39 cellular contexts compared by ENCODE assay signal in genomic region chr11:77124041-77124440, GRCh38. TPM values are rescaled to one million over a fixed set of nuclear protein-coding genes. Genes with fewer than 3 reads are reported as not detected.
"Had no signal": no experiment of that assay in that cellular context is flagged by ENCODE, and none has a peak within 500 bp of the region (broad histone marks: within the 10 kb centered on the region; RNA-seq: fewer than 3 reads in every experiment).

No MANE protein-coding gene starts in this region.

- H3K4me3 Mint-ChIP-seq: activated B cell treated with CpG ODN at 0.5 μM for 24 hours; activated CD4-positive, alpha-beta memory T cell treated with anti-CD3 and anti-CD28 coated beads, Interleukin-2, amount 10 ng/mL, durations not matched to agents 7 days and 5 days; activated CD4-positive, alpha-beta T cell treated with anti-CD3 and anti-CD28 coated beads, Interleukin-2, amount 10 ng/mL, durations not matched to agents 24 days and 14 days; activated CD8-positive, alpha-beta memory T cell treated with anti-CD3 and anti-CD28 coated beads, Interleukin-2, amount 10 ng/mL, durations not matched to agents 7 days and 5 days; activated CD8-positive, alpha-beta T cell treated with anti-CD3 and anti-CD28 coated beads, Interleukin-2, amount 10 ng/mL, durations not matched to agents 7 days and 5 days; activated naive CD4-positive, alpha-beta T cell treated with anti-CD3 and anti-CD28 coated beads, Interleukin-2, amount 10 ng/mL, durations not matched to agents 7 days and 5 days; activated naive CD4-positive, alpha-beta T cell treated with anti-CD3 and anti-CD28 coated beads, Interleukin-2, amount 50 U/mL, for 24 hours; activated naive CD8-positive, alpha-beta T cell; activated naive CD8-positive, alpha-beta T cell treated with anti-CD3 and anti-CD28 coated beads, Interleukin-2, amount 10 ng/mL, durations not matched to agents 7 days and 5 days; activated naive CD8-positive, alpha-beta T cell treated with anti-CD3 and anti-CD28 coated beads, Interleukin-2, amount 50 U/mL, for 24 hours; activated T-cell treated with anti-CD3 and anti-CD28 coated beads, Interleukin-2, amount 50 U/mL, for 24 hours; brain; central memory CD8-positive, alpha-beta T cell; T-helper 1 cell treated with Interleukin-12 subunit alpha and Interleukin-12 subunit beta and Interleukin-4 antibody, amounts not matched to agents 30 μg/mL and 1 μg/mL, for 36 hours; T-helper 2 cell treated with Interferon-gamma antibody and Interleukin-4, amounts not matched to agents 5 μg/mL and 100 μg/mL, for 36 hours had no signal

- H3K9me3 ChIP-seq: ascending aorta had no signal

- DNase-seq: activated B cell treated with CpG ODN at 0.5 μM for 24 hours; activated CD4-positive, alpha-beta memory T cell treated with anti-CD3 and anti-CD28 coated beads, Interleukin-2, amount 10 ng/mL, durations not matched to agents 7 days and 5 days; activated CD4-positive, alpha-beta T cell treated with anti-CD3 and anti-CD28 coated beads for 4 hours; activated CD4-positive, alpha-beta T cell treated with anti-CD3 and anti-CD28 coated beads, Interleukin-2, amount 10 ng/mL, durations not matched to agents 24 days and 14 days; activated CD4-positive, alpha-beta T cell treated with anti-CD3 and anti-CD28 coated beads, Interleukin-2, amount 50 U/mL, for 1 hour; activated CD4-positive, alpha-beta T cell treated with anti-CD3 and anti-CD28 coated beads, Interleukin-2, amount 50 U/mL, for 4 hours; activated CD4-positive, CD25-positive, alpha-beta regulatory T cell treated with anti-CD3 and anti-CD28 coated beads, Interleukin-2, amount 50 U/mL, for 72 hours; activated CD8-positive, alpha-beta memory T cell treated with anti-CD3 and anti-CD28 coated beads for 24 hours; activated CD8-positive, alpha-beta memory T cell treated with anti-CD3 and anti-CD28 coated beads, Interleukin-2, amount 10 ng/mL, durations not matched to agents 7 days and 5 days; activated CD8-positive, alpha-beta memory T cell treated with anti-CD3 and anti-CD28 coated beads, Interleukin-2, amount 50 U/mL, for 48 hours; activated CD8-positive, alpha-beta T cell treated with anti-CD3 and anti-CD28 coated beads, Interleukin-2, amount 10 ng/mL, durations not matched to agents 7 days and 5 days; activated effector memory CD4-positive, alpha-beta T cell treated with Interleukin-2 at 50 U/mL for 16 hours; activated gamma-delta T cell; activated naive CD4-positive, alpha-beta T cell treated with anti-CD3 and anti-CD28 coated beads, Interleukin-2, amount 10 ng/mL, durations not matched to agents 7 days and 5 days; activated naive CD4-positive, alpha-beta T cell treated with Interleukin-2 at 50 U/mL for 16 hours; activated naive CD8-positive, alpha-beta T cell treated with anti-CD3 and anti-CD28 coated beads, Interleukin-2, amount 10 ng/mL, durations not matched to agents 7 days and 5 days; activated naive CD8-positive, alpha-beta T cell treated with anti-CD3 and anti-CD28 coated beads, Interleukin-2, amount 50 U/mL, for 24 hours; activated T-cell treated with anti-CD3 and anti-CD28 coated beads, Interleukin-2, amount 50 U/mL, for 24 hours; activated T-cell treated with anti-CD3 and anti-CD28 coated beads, Interleukin-2, amount 50 U/mL, for 48 hours; amygdala; anterior cingulate cortex; caudate nucleus; SW 1271; T-helper 1 cell; T-helper 2 cell; T-helper 9 cell; WERI-Rb-1 had no signal

- H3K27me3 Mint-ChIP-seq: brain; central memory CD8-positive, alpha-beta T cell had no signal

- H3K27ac Mint-ChIP-seq: activated B cell treated with CpG ODN at 0.5 μM for 24 hours; activated CD4-positive, alpha-beta memory T cell treated with anti-CD3 and anti-CD28 coated beads, Interleukin-2, amount 10 ng/mL, durations not matched to agents 7 days and 5 days; activated CD4-positive, alpha-beta T cell treated with anti-CD3 and anti-CD28 coated beads, Interleukin-2, amount 10 ng/mL, durations not matched to agents 24 days and 14 days; activated CD8-positive, alpha-beta memory T cell treated with anti-CD3 and anti-CD28 coated beads, Interleukin-2, amount 10 ng/mL, durations not matched to agents 7 days and 5 days; activated CD8-positive, alpha-beta T cell treated with anti-CD3 and anti-CD28 coated beads, Interleukin-2, amount 10 ng/mL, durations not matched to agents 7 days and 5 days; activated naive CD4-positive, alpha-beta T cell treated with anti-CD3 and anti-CD28 coated beads, Interleukin-2, amount 10 ng/mL, durations not matched to agents 7 days and 5 days; activated naive CD4-positive, alpha-beta T cell treated with anti-CD3 and anti-CD28 coated beads, Interleukin-2, amount 50 U/mL, for 24 hours; activated naive CD8-positive, alpha-beta T cell; activated naive CD8-positive, alpha-beta T cell treated with anti-CD3 and anti-CD28 coated beads, Interleukin-2, amount 10 ng/mL, durations not matched to agents 7 days and 5 days; activated naive CD8-positive, alpha-beta T cell treated with anti-CD3 and anti-CD28 coated beads, Interleukin-2, amount 50 U/mL, for 24 hours; activated T-cell treated with anti-CD3 and anti-CD28 coated beads, Interleukin-2, amount 50 U/mL, for 24 hours; activated T-helper 2 cell treated with anti-CD3 and anti-CD28 coated beads, Interferon-gamma antibody, Interleukin-2, Interleukin-4, amounts not matched to agents 10 μg/mL and 5 μg/mL and 100 μg/mL, durations not matched to agents 14 hours and 24 hours and 36 hours; T-helper 1 cell treated with Interleukin-12 subunit alpha and Interleukin-12 subunit beta and Interleukin-4 antibody, amounts not matched to agents 30 μg/mL and 1 μg/mL, for 36 hours; T-helper 2 cell treated with Interferon-gamma antibody and Interleukin-4, amounts not matched to agents 5 μg/mL and 100 μg/mL, for 36 hours had no signal

- H3K36me3 Mint-ChIP-seq: activated CD8-positive, alpha-beta memory T cell treated with anti-CD3 and anti-CD28 coated beads, Interleukin-2, amount 10 ng/mL, durations not matched to agents 7 days and 5 days; activated naive CD4-positive, alpha-beta T cell treated with anti-CD3 and anti-CD28 coated beads, Interleukin-2, amount 10 ng/mL, durations not matched to agents 7 days and 5 days; activated naive CD4-positive, alpha-beta T cell treated with anti-CD3 and anti-CD28 coated beads, Interleukin-2, amount 50 U/mL, for 24 hours; activated naive CD8-positive, alpha-beta T cell treated with anti-CD3 and anti-CD28 coated beads, Interleukin-2, amount 10 ng/mL, durations not matched to agents 7 days and 5 days had no signal

- H3K27me3 ChIP-seq: ascending aorta, cardiac muscle cell had no signal

- H3K36me3 ChIP-seq: cardiac muscle cell, WERI-Rb-1 had no signal

- H3K4me3 ChIP-seq: ascending aorta, cardiac muscle cell had no signal

- FAIRE-seq: TTC549 had no signal

- H3K9me3 Mint-ChIP-seq: activated B cell treated with CpG ODN at 0.5 μM for 24 hours; activated CD4-positive, alpha-beta memory T cell treated with anti-CD3 and anti-CD28 coated beads, Interleukin-2, amount 10 ng/mL, durations not matched to agents 7 days and 5 days; activated CD4-positive, alpha-beta T cell treated with anti-CD3 and anti-CD28 coated beads, Interleukin-2, amount 10 ng/mL, durations not matched to agents 24 days and 14 days; activated naive CD4-positive, alpha-beta T cell treated with anti-CD3 and anti-CD28 coated beads, Interleukin-2, amount 10 ng/mL, durations not matched to agents 7 days and 5 days; activated naive CD4-positive, alpha-beta T cell treated with anti-CD3 and anti-CD28 coated beads, Interleukin-2, amount 50 U/mL, for 24 hours; activated naive CD8-positive, alpha-beta T cell treated with anti-CD3 and anti-CD28 coated beads, Interleukin-2, amount 10 ng/mL, durations not matched to agents 7 days and 5 days; activated naive CD8-positive, alpha-beta T cell treated with anti-CD3 and anti-CD28 coated beads, Interleukin-2, amount 50 U/mL, for 24 hours; activated T-cell treated with anti-CD3 and anti-CD28 coated beads, Interleukin-2, amount 50 U/mL, for 24 hours; activated T-helper 2 cell treated with anti-CD3 and anti-CD28 coated beads, Interferon-gamma antibody, Interleukin-2, Interleukin-4, amounts not matched to agents 10 μg/mL and 5 μg/mL and 100 μg/mL, durations not matched to agents 14 hours and 24 hours and 36 hours; brain; central memory CD8-positive, alpha-beta T cell; T-helper 1 cell treated with Interleukin-12 subunit alpha and Interleukin-12 subunit beta and Interleukin-4 antibody, amounts not matched to agents 30 μg/mL and 1 μg/mL, for 36 hours; T-helper 2 cell treated with Interferon-gamma antibody and Interleukin-4, amounts not matched to agents 5 μg/mL and 100 μg/mL, for 36 hours had no signal

- H3K27ac ChIP-seq: ascending aorta, cardiac muscle cell, WERI-Rb-1 had no signal

- ATAC-seq: activated CD8-positive, alpha-beta memory T cell treated with anti-CD3 and anti-CD28 coated beads, Interleukin-2, amount 10 ng/mL, durations not matched to agents 7 days and 5 days; activated CD8-positive, alpha-beta T cell treated with anti-CD3 and anti-CD28 coated beads, Interleukin-2, amount 10 ng/mL, durations not matched to agents 7 days and 5 days; activated naive CD8-positive, alpha-beta T cell treated with anti-CD3 and anti-CD28 coated beads, Interleukin-2, amount 50 U/mL, for 24 hours had no signal

RNA-seq across cellular contexts. Expression of gene MYO7A, which starts 4.0 kb away (rescaled TPM):
- total RNA-seq: activated CD8-positive, alpha-beta T cell treated with anti-CD3 and anti-CD28 coated beads, Interleukin-2, amount 10 ng/mL, durations not matched to agents 7 days and 5 days had no signal

RNA-seq across cellular contexts. Expression of gene OMP, which starts 21.4 kb away (rescaled TPM):
- total RNA-seq: activated B cell treated with CpG ODN at 0.5 μM for 24 hours; activated CD4-positive, alpha-beta memory T cell treated with anti-CD3 and anti-CD28 coated beads, Interleukin-2, amount 10 ng/mL, durations not matched to agents 7 days and 5 days; activated CD4-positive, alpha-beta T cell treated with anti-CD3 and anti-CD28 coated beads, Interleukin-2, amount 10 ng/mL, durations not matched to agents 24 days and 14 days; activated CD8-positive, alpha-beta memory T cell treated with anti-CD3 and anti-CD28 coated beads, Interleukin-2, amount 10 ng/mL, durations not matched to agents 7 days and 5 days; activated CD8-positive, alpha-beta T cell treated with anti-CD3 and anti-CD28 coated beads, Interleukin-2, amount 10 ng/mL, durations not matched to agents 7 days and 5 days; activated naive CD8-positive, alpha-beta T cell treated with anti-CD3 and anti-CD28 coated beads, Interleukin-2, amount 10 ng/mL, durations not matched to agents 7 days and 5 days; activated T-helper 2 cell treated with anti-CD3 and anti-CD28 coated beads, Interferon-gamma antibody, Interleukin-2, Interleukin-4, amounts not matched to agents 10 μg/mL and 5 μg/mL and 100 μg/mL, durations not matched to agents 14 hours and 24 hours and 36 hours; ascending aorta; bronchial epithelial cell; cardiac muscle cell had no signal
- polyA plus RNA-seq: adipose tissue, cardiac muscle cell had no signal
